In genomic region chr11:45180888-45181594, GRCh38 we compare ENCODE assay signal across 8 cellular contexts. TPM values are rescaled to one million over a fixed set of nuclear protein-coding genes. Genes with fewer than 3 reads are reported as not detected.
A peak's percentile ranks its signal among the peaks of the same experiment; 100 is the strongest.
DNase-seq lines count a peak whose midpoint lies in the region; ATAC-seq and TF ChIP-seq lines count a peak whose summit lies in the region.

No MANE protein-coding gene starts in this region.

- H3K27me3 ChIP-seq in BLaER1 treated with 17β-estradiol and CSF1 and Interleukin-3, amounts not matched to agents 10 nM and 100 nM, result peaks cover 0 to 5% (median 0%) of the 10 kb centered on the region in 11 experiments; a peak in 2 of 22 replicates
- H3K27me3 ChIP-seq in mucosa of stomach (ENCODE audit: control insufficient read depth, insufficient read depth, low read length), result no peaks in the 10 kb centered on the region

- H3K4me2 ChIP-seq in BLaER1 treated with 17β-estradiol and CSF1 and Interleukin-3, amounts not matched to agents 10 nM and 100 nM, result peak overlapping the region; percentile 87 to 98 (median 95)

- H3K36me3 ChIP-seq in BLaER1 treated with 17β-estradiol and CSF1 and Interleukin-3, amounts not matched to agents 10 nM and 100 nM, result peaks cover 0 to 34% (median 12%) of the 10 kb centered on the region in 11 experiments; a peak in 13 of 22 replicates
- peaks cover 15% of the 10 kb centered on the region for H3K36me3 ChIP-seq in mucosa of stomach (ENCODE audit: control insufficient read depth, insufficient read depth, low read length)

- H4K20me1 ChIP-seq in BLaER1 treated with 17β-estradiol and CSF1 and Interleukin-3, amounts not matched to agents 10 nM and 100 nM, result peaks cover 0 to 46% (median 19%) of the 10 kb centered on the region in 11 experiments; a peak in 10 of 22 replicates

- H3K9me3 Mint-ChIP-seq in activated CD8-positive, alpha-beta T cell treated with anti-CD3 and anti-CD28 coated beads for 36 hours, result no peaks in the 10 kb centered on the region

- H3K36me3 Mint-ChIP-seq in activated CD8-positive, alpha-beta T cell treated with anti-CD3 and anti-CD28 coated beads for 36 hours (ENCODE audit: low read depth), result peaks cover 3% of the 10 kb centered on the region

- CTCF ChIA-PET in activated CD8-positive, alpha-beta T cell treated with anti-CD3 and anti-CD28 coated beads for 36 hours (lab: Charles Lee), result interaction anchor here (1.3 kb wide), 1 partner anchor 52 kb away, joined by 3 read pairs; no protein-coding TSS in a partner anchor

- no peak overlapping the region for H3K4me3 Mint-ChIP-seq in activated CD8-positive, alpha-beta T cell treated with anti-CD3 and anti-CD28 coated beads for 36 hours

- no peak overlapping the region for H3K27ac Mint-ChIP-seq in activated CD8-positive, alpha-beta T cell treated with anti-CD3 and anti-CD28 coated beads for 36 hours

- H3K9ac ChIP-seq in BLaER1 treated with 17β-estradiol and CSF1 and Interleukin-3, amounts not matched to agents 10 nM and 100 nM, result peak overlapping the region; percentile 60 to 80 (median 76); a peak in 21 of 22 replicates
- peak overlapping the region; percentile 64 for H3K9ac ChIP-seq in mucosa of stomach (ENCODE audit: low read length)

- peak overlapping the region; percentile 53 to 76 (median 64) for H3K4me3 ChIP-seq in BLaER1 treated with 17β-estradiol and CSF1 and Interleukin-3, amounts not matched to agents 10 nM and 100 nM
- H3K4me3 ChIP-seq in mucosa of stomach (ENCODE audit: low read length), result no peak overlapping the region

- DNase-seq in HuH-7 (ENCODE audit: low spot score) (peak; percentile 61), epidermal melanocyte (ENCODE audit: insufficient read length, low spot score) (peak; percentile 60), substantia nigra (lab: John Stamatoyannopoulos, UW) (peak in 9 of 49 donors; percentile 27 to 90 (median 55)), cerebellar cortex (ENCODE audit: low spot score) (no peak), SKM-1 treated with dmso at 0.1 percent for 144 hours (lab: John Stamatoyannopoulos, UW; ENCODE audit: unreplicated experiment) (no peak)
- peak; percentile 76 for DNase-seq in activated CD8-positive, alpha-beta T cell treated with anti-CD3 and anti-CD28 coated beads for 36 hours

- H3K27ac ChIP-seq in BLaER1 treated with 17β-estradiol and CSF1 and Interleukin-3, amounts not matched to agents 10 nM and 100 nM, result peak overlapping the region; percentile 5 to 73 (median 60); a peak in 19 of 22 replicates
- H3K27ac ChIP-seq in substantia nigra (ENCODE audit: low read depth, low read length, poor library complexity, severe bottlenecking), result peak overlapping the region; percentile 35

- no peak for TF ChIP-seq CTCF in activated CD8-positive, alpha-beta T cell treated with anti-CD3 and anti-CD28 coated beads for 36 hours (IDR thresholded peaks at IDR 0.05)

- H3K4me1 ChIP-seq in BLaER1 treated with 17β-estradiol and CSF1 and Interleukin-3, amounts not matched to agents 10 nM and 100 nM, result peaks cover 6 to 42% (median 28%) of the 10 kb centered on the region in 10 experiments; a peak in 18 of 20 replicates
- H3K4me1 ChIP-seq in mucosa of stomach (ENCODE audit: control insufficient read depth, insufficient read depth, low read length), result peaks cover 17% of the 10 kb centered on the region

- H3K9me3 ChIP-seq in BLaER1 treated with 17β-estradiol and CSF1 and Interleukin-3, amounts not matched to agents 10 nM and 100 nM (replicated peaks in 1 of 11), result no peaks in the 10 kb centered on the region
- H3K9me3 ChIP-seq in mucosa of stomach (ENCODE audit: control insufficient read depth, low read length), result no peaks in the 10 kb centered on the region

- POLR2A ChIA-PET in activated CD8-positive, alpha-beta T cell treated with anti-CD3 and anti-CD28 coated beads for 36 hours (lab: Charles Lee), result interaction anchor here (0.6 kb wide), 1 partner anchor 1641 kb away, joined by 3 read pairs; no protein-coding TSS in a partner anchor

- intact Hi-C loops in activated CD8-positive, alpha-beta T cell treated with anti-CD3 and anti-CD28 coated beads for 36 hours (cut with micrococcal nuclease), result no loop called here

- peaks cover 4% of the 10 kb centered on the region for H3K27me3 Mint-ChIP-seq in activated CD8-positive, alpha-beta T cell treated with anti-CD3 and anti-CD28 coated beads for 36 hours

- peak; percentile 97 for ATAC-seq in activated CD8-positive, alpha-beta T cell treated with anti-CD3 and anti-CD28 coated beads for 36 hours

- H3K4me1 Mint-ChIP-seq in activated CD8-positive, alpha-beta T cell treated with anti-CD3 and anti-CD28 coated beads for 36 hours (ENCODE audit: low read depth), result peaks cover 3% of the 10 kb centered on the region

RNA-seq across cellular contexts. Expression of gene PRDM11, which starts 34.6 kb away (rescaled TPM):
- 1 to 10 TPM; 2.6 to 3.5 TPM for total RNA-seq in activated CD8-positive, alpha-beta T cell treated with anti-CD3 and anti-CD28 coated beads for 36 hours

Comparison
In these comparisons a context has a peak if more than half of its experiments do, and no peak if none do; other contexts are left out.
1. DNase-seq: peak in HuH-7 (single experiment), activated CD8-positive, alpha-beta T cell treated with anti-CD3 and anti-CD28 coated beads for 36 hours (single experiment) and epidermal melanocyte (single experiment); none in cerebellar cortex (single experiment) and SKM-1 treated with dmso at 0.1 percent for 144 hours (single experiment).